ENCODE assay signal across 8 cellular contexts in genomic region chr12:7638764-7639570, GRCh38. TPM values are rescaled to one million over a fixed set of nuclear protein-coding genes. Genes with fewer than 3 reads are reported as not detected.
DNase-seq lines count a peak whose midpoint lies in the region; ATAC-seq and TF ChIP-seq lines count a peak whose summit lies in the region.

No MANE protein-coding gene starts in this region.

- peak; percentile 84 for TF ChIP-seq CTCF in AG10803 (conservative IDR thresholded peaks at IDR 0.05; ENCODE audit: low read length)
- peak; percentile 67 for TF ChIP-seq CTCF in mucosa of descending colon (IDR thresholded peaks at IDR 0.05)

- H3K4me3 ChIP-seq in AG10803 (ENCODE audit: low read length): peak overlapping the region; percentile 40
- no peak overlapping the region for H3K4me3 ChIP-seq in mucosa of descending colon

- intact Hi-C loops in mucosa of descending colon (cut with DNase I, micrococcal nuclease): loop anchor here (5.0 to 10.0 kb wide), 2 partner anchors 414 to 417 kb away; no protein-coding TSS in a partner anchor

- H3K9me3 ChIP-seq in mucosa of descending colon: no peaks in the 10 kb centered on the region

- H3K36me3 ChIP-seq in mucosa of descending colon (ENCODE audit: low read depth): no peaks in the 10 kb centered on the region

- ATAC-seq in GM19043 (IDR thresholded peaks at IDR 0.05; ENCODE audit: low read depth, unreplicated experiment) (peak; percentile 78), mucosa of descending colon (peak; percentile 96)

- DNase-seq in AG10803 (ENCODE audit: low read depth): peak; percentile 77
- peak; percentile 79 for DNase-seq in HT1080 (ENCODE audit: low read depth)
- peak; percentile 92 for DNase-seq in NOMO-1 treated with DMSO at 0.1 percent for 48 hours (lab: John Stamatoyannopoulos, UW; ENCODE audit: unreplicated experiment)
- peak; percentile 64 for DNase-seq in activated CD8-positive, alpha-beta memory T cell treated with anti-CD3 and anti-CD28 coated beads, Interleukin-2, amount 50 U/mL, for 1 hour (ENCODE audit: extremely low read depth)
- DNase-seq in epidermal melanocyte (ENCODE audit: insufficient read length, low spot score): peak; percentile 85
- DNase-seq in mucosa of descending colon: peak; percentile 45 to 87 (median 63)
- DNase-seq in stimulated activated CD8-positive, alpha-beta memory T cell treated with anti-CD3 and anti-CD28 coated beads, Interleukin-4, amount 100 ng/mL, for 24 hours (ENCODE audit: low read depth): peak; percentile 55

- no peaks in the 10 kb centered on the region for H3K4me1 ChIP-seq in mucosa of descending colon (ENCODE audit: low read depth)

RNA-seq across cellular contexts. Expression of gene APOBEC1, which starts 26.7 kb away (rescaled TPM):
- total RNA-seq in HT1080 (2014; rRNA removed; shearing (Covaris generic)): not detected in 2 replicates
- polyA plus RNA-seq in HT1080 (2015; cell fraction: cytosol; rRNA removed): not detected in 2 replicates
- polyA plus RNA-seq in HT1080 (2015; cell fraction: nucleus; rRNA removed): not detected in 2 replicates
- total RNA-seq in mucosa of descending colon: 1 to 10 TPM; 1.9 to 8.3 (median 5.3) TPM

RNA-seq across cellular contexts. Expression of gene GDF3, which starts 56.6 kb away (rescaled TPM):
- not detected in 2 replicates for total RNA-seq in HT1080 (2014; rRNA removed; shearing (Covaris generic))
- polyA plus RNA-seq in HT1080 (2015; cell fraction: cytosol; rRNA removed): not detected in 2 replicates
- not detected in 2 replicates for polyA plus RNA-seq in HT1080 (2015; cell fraction: nucleus; rRNA removed)
- total RNA-seq in mucosa of descending colon: not detected
